ENCODE assay signal across 34 cellular contexts in genomic region chr16:79842197-79842596, GRCh38.
"Had no signal": no experiment of that assay in that cellular context is flagged by ENCODE, and none has a peak within 500 bp of the region (broad histone marks: within the 10 kb centered on the region; RNA-seq: fewer than 3 reads in every experiment).

No MANE protein-coding gene starts in this region.

- FAIRE-seq: astrocyte, bronchial epithelial cell, colon had no signal

- H3K9me3 ChIP-seq: adrenal gland, ascending aorta, body of pancreas, breast epithelium, colonic mucosa had no signal

- DNase-seq: activated effector memory CD4-positive, alpha-beta T cell treated with anti-CD3 and anti-CD28 coated beads, Interleukin-2, amount 50 U/mL, for 16 hours; activated effector memory CD4-positive, alpha-beta T cell treated with Interleukin-2 at 50 U/mL for 16 hours; activated gamma-delta T cell; activated gamma-delta T cell treated with Interleukin-2 at 50 U/mL for 16 hours; activated naive CD4-positive, alpha-beta T cell; activated naive CD4-positive, alpha-beta T cell treated with anti-CD3 and anti-CD28 coated beads for 36 hours; activated naive CD4-positive, alpha-beta T cell treated with anti-CD3 and anti-CD28 coated beads, Interleukin-2, amount 10 ng/mL, durations not matched to agents 7 days and 5 days; activated naive CD4-positive, alpha-beta T cell treated with anti-CD3 and anti-CD28 coated beads, Interleukin-2, amount 50 U/mL, for 16 hours; activated naive CD4-positive, alpha-beta T cell treated with Interleukin-2 at 50 U/mL for 16 hours; activated naive CD8-positive, alpha-beta T cell treated with anti-CD3 and anti-CD28 coated beads for 36 hours; activated naive CD8-positive, alpha-beta T cell treated with anti-CD3 and anti-CD28 coated beads, Interleukin-2, amount 10 ng/mL, durations not matched to agents 7 days and 5 days; activated naive CD8-positive, alpha-beta T cell treated with anti-CD3 and anti-CD28 coated beads, Interleukin-2, amount 50 U/mL, for 24 hours; activated T-cell treated with anti-CD3 and anti-CD28 coated beads, Interleukin-2, amount 50 U/mL, for 4 hours; activated T-cell treated with anti-CD3 and anti-CD28 coated beads, Interleukin-2, amount 50 U/mL, for 48 hours; activated T-cell treated with anti-CD3 and anti-CD28 coated beads, Interleukin-2, amount 50 U/mL, for 72 hours; adrenal gland; amniotic stem cell; amygdala; anterior cingulate cortex; aorta; body of pancreas; brain microvascular endothelial cell; caudate nucleus; central memory CD4-positive, alpha-beta T cell; cerebellar nuclear complex; colonic mucosa had no signal

- H3K36me3 ChIP-seq: adrenal gland, ascending aorta, brain microvascular endothelial cell, breast epithelium, cardiac muscle cell, colonic mucosa had no signal

- H3K4me3 ChIP-seq: adrenal gland, ascending aorta, body of pancreas, breast epithelium, cardiac muscle cell, colonic mucosa had no signal

- H3K4me1 ChIP-seq: adrenal gland, ascending aorta, body of pancreas, colonic mucosa had no signal

- ATAC-seq: activated naive CD4-positive, alpha-beta T cell treated with anti-CD3 and anti-CD28 coated beads, Interleukin-2, amount 50 U/mL, for 72 hours; activated naive CD8-positive, alpha-beta T cell treated with anti-CD3 and anti-CD28 coated beads, Interleukin-2, amount 50 U/mL, for 24 hours; activated T-cell treated with anti-CD3 and anti-CD28 coated beads, Interleukin-2, amount 50 U/mL, for 4 hours; activated T-cell treated with anti-CD3 and anti-CD28 coated beads, Interleukin-2, amount 50 U/mL, for 72 hours; activated T-helper 17 cell treated with anti-CD3 and anti-CD28 coated beads, Interleukin-2, amount 50 U/mL, for 72 hours; body of pancreas had no signal

- H3K27me3 ChIP-seq: adrenal gland, ascending aorta, body of pancreas, brain microvascular endothelial cell, breast epithelium, colonic mucosa had no signal

- H3K27ac ChIP-seq: adrenal gland, ascending aorta, body of pancreas, brain microvascular endothelial cell, breast epithelium, cardiac muscle cell, colonic mucosa had no signal
